1 cellular context compared by ENCODE assay signal in genomic region chr6:43265564-43265963, GRCh38.
A peak's percentile ranks its signal among the peaks of the same experiment; 100 is the strongest.
TF ChIP-seq lines count a peak whose summit lies in the region.

No MANE protein-coding gene starts in this region.

TF ChIP-seq in HepG2, 621 proteins besides CTCF, POLR2A, EP300 and RAD21 (continued from another document and continues in another):
- TF ChIP-seq ZNF503 (CRISPR knock-in tag; IDR thresholded peaks at IDR 0.05) (no peak), FOXK1 (CRISPR knock-in tag; IDR thresholded peaks at IDR 0.05; ENCODE audit: borderline replicate concordance, low read depth) (no peak), BORCS8-MEF2B (CRISPR knock-in tag; IDR thresholded peaks at IDR 0.05) (0 out of 2 replicates have a peak, but pooled peaks have one; percentile 5), ZNF572 (CRISPR knock-in tag; IDR thresholded peaks at IDR 0.05) (no peak), RBAK (CRISPR knock-in tag; IDR thresholded peaks at IDR 0.05) (no peak), GATA4 (IDR thresholded peaks at IDR 0.05; ENCODE audit: borderline replicate concordance, low read depth) (no peak), RARG (CRISPR knock-in tag; IDR thresholded peaks at IDR 0.05; ENCODE audit: low read depth) (no peak), ZNF512 (CRISPR knock-in tag; IDR thresholded peaks at IDR 0.05) (no peak), ZNF263 (CRISPR knock-in tag; IDR thresholded peaks at IDR 0.05) (no peak), ZHX2 (IDR thresholded peaks at IDR 0.05; ENCODE audit: low read depth) (no peak), ZHX2 (CRISPR knock-in tag; IDR thresholded peaks at IDR 0.05; ENCODE audit: borderline replicate concordance) (no peak), ZNF143 (CRISPR knock-in tag; IDR thresholded peaks at IDR 0.05) (no peak), SOX6 (IDR thresholded peaks at IDR 0.05) (no peak), SOX6 (CRISPR knock-in tag; IDR thresholded peaks at IDR 0.05) (peak; percentile 30; the same call in 1 of the 2 replicates), ZBTB49 (CRISPR knock-in tag; IDR thresholded peaks at IDR 0.05; ENCODE audit: borderline replicate concordance) (no peak), RCOR2 (CRISPR knock-in tag; IDR thresholded peaks at IDR 0.05) (no peak), KIAA2018 (CRISPR knock-in tag; IDR thresholded peaks at IDR 0.05; ENCODE audit: borderline replicate concordance) (no peak), CREB3 (CRISPR knock-in tag; IDR thresholded peaks at IDR 0.05) (no peak), SPEN (CRISPR knock-in tag; IDR thresholded peaks at IDR 0.05; ENCODE audit: low read depth) (no peak), GPN1 (CRISPR knock-in tag; IDR thresholded peaks at IDR 0.05; ENCODE audit: borderline replicate concordance) (no peak), CBX2 (IDR thresholded peaks at IDR 0.05; ENCODE audit: low read depth, low read length) (no peak), CBX2 (CRISPR knock-in tag; IDR thresholded peaks at IDR 0.05; ENCODE audit: low read depth) (no peak), TOE1 (CRISPR knock-in tag; IDR thresholded peaks at IDR 0.05) (no peak), MAX (IDR thresholded peaks at IDR 0.05) (no peak), KDM2A (CRISPR knock-in tag; IDR thresholded peaks at IDR 0.05; ENCODE audit: borderline replicate concordance, low read depth) (no peak), AKAP8 (CRISPR knock-in tag; IDR thresholded peaks at IDR 0.05) (no peak), ZNF615 (CRISPR knock-in tag; IDR thresholded peaks at IDR 0.05; ENCODE audit: borderline replicate concordance) (no peak), SYNCRIP (IDR thresholded peaks at IDR 0.05; ENCODE audit: insufficient read depth, low read depth, low read length) (no peak), ZNF180 (CRISPR knock-in tag; IDR thresholded peaks at IDR 0.05; ENCODE audit: borderline replicate concordance, low read depth) (no peak), DZIP1 (CRISPR knock-in tag; IDR thresholded peaks at IDR 0.05) (no peak), LCORL (IDR thresholded peaks at IDR 0.05) (no peak), LCORL (CRISPR knock-in tag; IDR thresholded peaks at IDR 0.05) (no peak), SRY (CRISPR knock-in tag; IDR thresholded peaks at IDR 0.05) (no peak; the same call in 1 of the 2 replicates), CREM (IDR thresholded peaks at IDR 0.05) (no peak), CREM (CRISPR knock-in tag; IDR thresholded peaks at IDR 0.05) (no peak), IKZF4 (CRISPR knock-in tag; IDR thresholded peaks at IDR 0.05; ENCODE audit: borderline replicate concordance, low read depth, not compliant biosample characterization) (no peak), ELF3 (CRISPR knock-in tag; IDR thresholded peaks at IDR 0.05) (0 out of 2 replicates have a peak, but pooled peaks have one; percentile 21)
